14 cellular contexts compared by ENCODE assay signal in the genomic region with DNA sequence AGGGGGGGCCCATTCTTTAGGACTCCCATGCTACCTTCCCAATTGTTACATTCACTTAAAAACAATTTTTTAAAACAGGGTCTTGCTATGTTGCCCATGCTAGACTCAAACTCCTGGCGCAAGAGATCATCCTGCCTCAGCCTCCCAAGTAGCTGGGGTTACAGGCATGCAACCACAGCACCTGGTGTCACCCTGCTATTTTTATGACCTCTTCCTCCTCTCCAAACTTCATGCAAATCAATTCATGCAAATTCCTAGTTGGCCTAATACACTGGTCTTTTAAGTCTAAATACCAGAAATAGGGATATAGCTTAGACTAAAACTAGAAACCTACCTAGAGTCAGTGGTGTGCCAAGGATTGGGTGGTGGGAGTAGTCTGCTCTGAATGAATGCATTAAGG. TPM values are rescaled to one million over a fixed set of nuclear protein-coding genes. Genes with fewer than 3 reads are reported as not detected.
DNase-seq lines count a peak whose midpoint lies in the region; ATAC-seq and TF ChIP-seq lines count a peak whose summit lies in the region.
"Had no signal": no experiment of that assay in that cellular context is flagged by ENCODE, and none has a peak within 500 bp of the region (broad histone marks: within the 10 kb centered on the region; RNA-seq: fewer than 3 reads in every experiment).

No MANE protein-coding gene starts in this region.

- intact Hi-C loops in sigmoid colon (cut with DNase I): no loop called here

- H3K9me2 ChIP-seq in DOHH2 (replicated peaks; ENCODE audit: control insufficient read depth, low read length): no peaks in the 10 kb centered on the region

- CTCF ChIA-PET in HEK293 (lab: Yijun Ruan, JAX): interaction anchor here (0.7 kb wide), 1 partner anchor 226 kb away, joined by 4 read pairs; no protein-coding TSS in a partner anchor

- TF ChIP-seq EP300 in sigmoid colon (IDR thresholded peaks at IDR 0.05): no peak

- H3K27me3 Mint-ChIP-seq in chondrocyte (ENCODE audit: low read depth): peaks cover 46% of the 10 kb centered on the region
- H3K27me3 Mint-ChIP-seq: activated CD4-positive, alpha-beta T cell treated with anti-CD3 and anti-CD28 coated beads for 36 hours had no signal

- H3K9me3 Mint-ChIP-seq in chondrocyte (ENCODE audit: low read depth): peaks cover 6% of the 10 kb centered on the region

- H4K20me1 ChIP-seq in DOHH2 (ENCODE audit: control insufficient read depth, insufficient read depth, low read depth, low read length): no peaks in the 10 kb centered on the region

- WGBS in sigmoid colon, 2 donors: 80 to 95% methylated on average over 1 of the region's 1 CpG

- H3K4me1 Mint-ChIP-seq in chondrocyte (ENCODE audit: low read depth): no peaks in the 10 kb centered on the region
- H3K4me1 Mint-ChIP-seq: activated CD4-positive, alpha-beta T cell treated with anti-CD3 and anti-CD28 coated beads for 36 hours had no signal

- TF ChIP-seq CTCF in DOHH2 (IDR thresholded peaks at IDR 0.05; ENCODE audit: low read depth, low read length, poor library complexity, severe bottlenecking) (no peak), HEK293 (tag by site-specific recombination; IDR thresholded peaks at IDR 0.05) (no peak), sigmoid colon (IDR thresholded peaks at IDR 0.05) (no peak), chondrocyte (IDR thresholded peaks at IDR 0.05) (no peak)

- H3K36me3 ChIP-seq in DOHH2 (ENCODE audit: control insufficient read depth, low read length): peaks cover 17% of the 10 kb centered on the region
- H3K36me3 ChIP-seq in HEK293 (ENCODE audit: control insufficient read depth in 2 of 2, insufficient read depth in 1 of 2, low read length in 2 of 2): no peaks in the 10 kb centered on the region
- H3K36me3 ChIP-seq in sigmoid colon: no peaks in the 10 kb centered on the region
- H3K36me3 ChIP-seq: neutrophil had no signal

- peak; percentile 85 for ATAC-seq in GM19324 (IDR thresholded peaks at IDR 0.05; ENCODE audit: low FRiP score, unreplicated experiment)
- peak; percentile 84 for ATAC-seq in HG03571 (IDR thresholded peaks at IDR 0.05; ENCODE audit: unreplicated experiment)
- no peak for ATAC-seq in HG03097 (IDR thresholded peaks at IDR 0.05; ENCODE audit: low FRiP score, unreplicated experiment)
- ATAC-seq: A549; activated CD4-positive, alpha-beta T cell treated with anti-CD3 and anti-CD28 coated beads for 36 hours had no signal

- peak overlapping the region; percentile 51 for H3K4me2 ChIP-seq in DOHH2 (ENCODE audit: low read length)
- H3K4me2 ChIP-seq: A549 had no signal

- DNase-seq in sigmoid colon (no peak), chondrocyte (ENCODE audit: low spot score) (no peak), retina (no peak)
- DNase-seq: activated CD4-positive, alpha-beta T cell treated with anti-CD3 and anti-CD28 coated beads for 36 hours; NCI-H1694 treated with DMSO at 0.1 percent for 48 hours; small intestine had no signal

- peaks cover 25% of the 10 kb centered on the region for H3K4me1 ChIP-seq in DOHH2 (ENCODE audit: control insufficient read depth, low read length)
- H3K4me1 ChIP-seq in HEK293 (ENCODE audit: control insufficient read depth, insufficient read depth, low read length): peaks cover 3% of the 10 kb centered on the region; the same call in 1 of the 2 replicates
- H3K4me1 ChIP-seq in sigmoid colon: no peaks in the 10 kb centered on the region
- H3K4me1 ChIP-seq: A549, tibial nerve had no signal

- H3K27ac ChIP-seq in DOHH2 (ENCODE audit: low read depth, low read length) (peak overlapping the region; percentile 61), HEK293 (ENCODE audit: extremely low read depth, low read depth, low read length) (no peak overlapping the region), sigmoid colon (no peak overlapping the region)
- H3K27ac ChIP-seq: A549, neutrophil, tibial nerve had no signal

- H3K9me3 ChIP-seq in DOHH2 (ENCODE audit: control insufficient read depth, insufficient read depth, low read length) (no peaks in the 10 kb centered on the region), HEK293 (ENCODE audit: control insufficient read depth, insufficient read depth, low read depth, low read length) (no peaks in the 10 kb centered on the region), sigmoid colon (no peaks in the 10 kb centered on the region)
- H3K9me3 ChIP-seq: A549, neutrophil, tibial nerve had no signal

- POLR2A ChIA-PET in HEK293 (lab: Yijun Ruan, JAX): no interaction called here

- no peak for TF ChIP-seq POLR2A in sigmoid colon (IDR thresholded peaks at IDR 0.05)

- no peaks in the 10 kb centered on the region for H3K36me3 Mint-ChIP-seq in chondrocyte (ENCODE audit: low read depth)

- H3K27ac Mint-ChIP-seq in chondrocyte (ENCODE audit: unreplicated experiment): no peak overlapping the region
- H3K27ac Mint-ChIP-seq: activated CD4-positive, alpha-beta T cell treated with anti-CD3 and anti-CD28 coated beads for 36 hours had no signal

- H3K27me3 ChIP-seq in DOHH2 (ENCODE audit: control insufficient read depth, low read length) (no peaks in the 10 kb centered on the region), sigmoid colon (no peaks in the 10 kb centered on the region)
- H3K27me3 ChIP-seq: tibial nerve had no signal

- H3F3A ChIP-seq in DOHH2 (ENCODE audit: control insufficient read depth, insufficient read depth): peaks cover 14% of the 10 kb centered on the region

- H3K4me3 ChIP-seq in DOHH2 (ENCODE audit: low read length) (peak overlapping the region; percentile 35; the same call in 1 of the 2 replicates), HEK293 (ENCODE audit: low read depth, low read length) (no peak overlapping the region), sigmoid colon (no peak overlapping the region)
- H3K4me3 ChIP-seq: A549, tibial nerve had no signal

- H3K4me3 Mint-ChIP-seq in chondrocyte (ENCODE audit: unreplicated experiment): no peak overlapping the region
- H3K4me3 Mint-ChIP-seq: activated CD4-positive, alpha-beta T cell treated with anti-CD3 and anti-CD28 coated beads for 36 hours had no signal

- H3K79me2 ChIP-seq in DOHH2 (ENCODE audit: control insufficient read depth, low read length): peaks cover 9% of the 10 kb centered on the region

TF ChIP-seq in HEK293, 187 proteins besides CTCF, POLR2A, EP300 and RAD21:
- no peak for TF ChIP-seq ZNF404 (tag by site-specific recombination; IDR thresholded peaks at IDR 0.05)
- TF ChIP-seq ZNF121 (tag by site-specific recombination; IDR thresholded peaks at IDR 0.05): 0 out of 2 replicates have a peak, but pooled peaks have one; percentile 9

RNA-seq across cellular contexts. Expression of gene CDKN2C, which starts 30.1 kb away (rescaled TPM):
- total RNA-seq in sigmoid colon (10 to 100 TPM; 25.8 to 31.7 (median 29.6) TPM), chondrocyte (5.2 to 5.7 TPM (median 5.4 TPM) in 3 replicates)
- 10 to 100 TPM; 10.9 to 13.5 (median 12.0) TPM for polyA plus RNA-seq in sigmoid colon

RNA-seq across cellular contexts. Expression of gene FAF1, which starts 40.1 kb away (rescaled TPM):
- total RNA-seq in sigmoid colon: 10 to 100 TPM; 53.9 to 59.3 (median 55.6) TPM
- 10 to 100 TPM; 27.5 to 39.0 (median 31.0) TPM for polyA plus RNA-seq in sigmoid colon
- 35.1 to 40.9 TPM (median 38.7 TPM) in 3 replicates for total RNA-seq in chondrocyte
